ENCODE assay signal across 3 cellular contexts in the genomic region with DNA sequence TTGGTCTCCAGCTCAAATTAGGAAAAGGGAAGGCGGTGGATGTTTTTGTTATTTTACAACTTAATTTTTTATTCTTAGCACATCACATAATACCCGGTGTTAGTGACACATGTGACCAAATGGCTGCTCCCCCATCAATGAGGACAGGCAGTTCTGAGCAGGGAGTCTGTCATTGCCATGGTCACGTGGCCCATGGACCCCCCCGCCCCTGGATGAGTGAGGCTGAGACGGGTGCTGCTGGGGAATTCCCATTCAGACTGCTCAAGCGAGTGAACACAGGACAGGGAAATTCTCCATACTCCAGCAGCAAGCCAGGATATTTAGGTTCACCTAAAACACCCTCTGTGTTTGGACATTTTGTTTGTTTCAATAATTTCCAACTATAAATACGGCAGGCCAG.
TF ChIP-seq lines count a peak whose summit lies in the region.

No MANE protein-coding gene starts in this region.

TF ChIP-seq in A549, 52 proteins besides CTCF, POLR2A, EP300 and RAD21:
- TF ChIP-seq CEBPB (IDR thresholded peaks at IDR 0.05) = no peak
- TF ChIP-seq, protein P1, sequence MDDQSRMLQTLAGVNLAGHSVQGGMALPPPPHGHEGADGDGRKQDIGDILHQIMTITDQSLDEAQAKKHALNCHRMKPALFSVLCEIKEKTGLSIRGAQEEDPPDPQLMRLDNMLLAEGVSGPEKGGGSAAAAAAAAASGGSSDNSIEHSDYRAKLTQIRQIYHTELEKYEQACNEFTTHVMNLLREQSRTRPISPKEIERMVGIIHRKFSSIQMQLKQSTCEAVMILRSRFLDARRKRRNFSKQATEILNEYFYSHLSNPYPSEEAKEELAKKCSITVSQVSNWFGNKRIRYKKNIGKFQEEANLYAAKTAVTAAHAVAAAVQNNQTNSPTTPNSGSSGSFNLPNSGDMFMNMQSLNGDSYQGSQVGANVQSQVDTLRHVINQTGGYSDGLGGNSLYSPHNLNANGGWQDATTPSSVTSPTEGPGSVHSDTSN (IDR thresholded peaks at IDR 0.05) = no peak
- TF ChIP-seq MAFK (IDR thresholded peaks at IDR 0.05; ENCODE audit: partially characterized antibody) = no peak
- TF ChIP-seq, protein P2, sequence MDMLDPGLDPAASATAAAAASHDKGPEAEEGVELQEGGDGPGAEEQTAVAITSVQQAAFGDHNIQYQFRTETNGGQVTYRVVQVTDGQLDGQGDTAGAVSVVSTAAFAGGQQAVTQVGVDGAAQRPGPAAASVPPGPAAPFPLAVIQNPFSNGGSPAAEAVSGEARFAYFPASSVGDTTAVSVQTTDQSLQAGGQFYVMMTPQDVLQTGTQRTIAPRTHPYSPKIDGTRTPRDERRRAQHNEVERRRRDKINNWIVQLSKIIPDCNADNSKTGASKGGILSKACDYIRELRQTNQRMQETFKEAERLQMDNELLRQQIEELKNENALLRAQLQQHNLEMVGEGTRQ (IDR thresholded peaks at IDR 0.05) = peak; percentile 62
- TF ChIP-seq NFE2L2 (conservative IDR thresholded peaks at IDR 0.05; ENCODE audit: low read length) = no peak

TF ChIP-seq in H1, 55 proteins besides CTCF, POLR2A, EP300 and RAD21:
- TF ChIP-seq SIX5 (IDR thresholded peaks at IDR 0.05; ENCODE audit: low read depth, low read length) = no peak
- TF ChIP-seq, protein P3, sequence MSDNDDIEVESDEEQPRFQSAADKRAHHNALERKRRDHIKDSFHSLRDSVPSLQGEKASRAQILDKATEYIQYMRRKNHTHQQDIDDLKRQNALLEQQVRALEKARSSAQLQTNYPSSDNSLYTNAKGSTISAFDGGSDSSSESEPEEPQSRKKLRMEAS (IDR thresholded peaks at IDR 0.05) = no peak
- TF ChIP-seq, protein P2 (IDR thresholded peaks at IDR 0.05; ENCODE audit: low read length) = peak; percentile 49
- TF ChIP-seq, protein P4, sequence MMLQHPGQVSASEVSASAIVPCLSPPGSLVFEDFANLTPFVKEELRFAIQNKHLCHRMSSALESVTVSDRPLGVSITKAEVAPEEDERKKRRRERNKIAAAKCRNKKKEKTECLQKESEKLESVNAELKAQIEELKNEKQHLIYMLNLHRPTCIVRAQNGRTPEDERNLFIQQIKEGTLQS (IDR thresholded peaks at IDR 0.05; ENCODE audit: insufficient read depth, low read depth, low read length) = no peak

TF ChIP-seq in liver, 16 proteins besides CTCF, POLR2A, EP300 and RAD21:
- TF ChIP-seq JUND (IDR thresholded peaks at IDR 0.05) (no peak), YY1 (IDR thresholded peaks at IDR 0.05) (peak; percentile 4)
- TF ChIP-seq, protein P5, sequence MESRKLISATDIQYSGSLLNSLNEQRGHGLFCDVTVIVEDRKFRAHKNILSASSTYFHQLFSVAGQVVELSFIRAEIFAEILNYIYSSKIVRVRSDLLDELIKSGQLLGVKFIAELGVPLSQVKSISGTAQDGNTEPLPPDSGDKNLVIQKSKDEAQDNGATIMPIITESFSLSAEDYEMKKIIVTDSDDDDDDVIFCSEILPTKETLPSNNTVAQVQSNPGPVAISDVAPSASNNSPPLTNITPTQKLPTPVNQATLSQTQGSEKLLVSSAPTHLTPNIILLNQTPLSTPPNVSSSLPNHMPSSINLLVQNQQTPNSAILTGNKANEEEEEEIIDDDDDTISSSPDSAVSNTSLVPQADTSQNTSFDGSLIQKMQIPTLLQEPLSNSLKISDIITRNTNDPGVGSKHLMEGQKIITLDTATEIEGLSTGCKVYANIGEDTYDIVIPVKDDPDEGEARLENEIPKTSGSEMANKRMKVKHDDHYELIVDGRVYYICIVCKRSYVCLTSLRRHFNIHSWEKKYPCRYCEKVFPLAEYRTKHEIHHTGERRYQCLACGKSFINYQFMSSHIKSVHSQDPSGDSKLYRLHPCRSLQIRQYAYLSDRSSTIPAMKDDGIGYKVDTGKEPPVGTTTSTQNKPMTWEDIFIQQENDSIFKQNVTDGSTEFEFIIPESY (IDR thresholded peaks at IDR 0.05) = no peak
